Comparison of ENCODE assay signal across 18 cellular contexts in genomic region chr2:112824701-112825099, GRCh38. TPM values are rescaled to one million over a fixed set of nuclear protein-coding genes. Genes with fewer than 3 reads are reported as not detected.
"Had no signal": no experiment of that assay in that cellular context is flagged by ENCODE, and none has a peak within 500 bp of the region (broad histone marks: within the 10 kb centered on the region; RNA-seq: fewer than 3 reads in every experiment).

No MANE protein-coding gene starts in this region.

- H3K27ac ChIP-seq: prostate gland had no signal

- H3K36me3 Mint-ChIP-seq: T-cell had no signal

- H3K4me3 ChIP-seq: dorsolateral prefrontal cortex, prostate gland had no signal

- DNase-seq: activated naive CD4-positive, alpha-beta T cell; activated T-cell treated with anti-CD3 and anti-CD28 coated beads for 4 hours; hippocampal formation; left ventricle myocardium superior; right cardiac atrium; small intestine; T-cell; T-helper 9 cell had no signal

- H3K27me3 ChIP-seq: dorsolateral prefrontal cortex had no signal

- H3K9me3 Mint-ChIP-seq: stimulated activated naive CD8-positive, alpha-beta T cell treated with anti-CD3 and anti-CD28 coated beads, Interleukin-15, Interleukin-2, amounts not matched to agents 100 ng/mL and 50 ng/mL, for 24 hours; T-cell had no signal

- FAIRE-seq: endometrium, kidney, small intestine had no signal

- H3K4me1 ChIP-seq: prostate gland had no signal

- H3K36me3 ChIP-seq: prostate gland had no signal

- H3K9me3 ChIP-seq: prostate gland had no signal

- H3K4me3 Mint-ChIP-seq: stimulated activated naive CD8-positive, alpha-beta T cell treated with anti-CD3 and anti-CD28 coated beads, Interleukin-15, Interleukin-2, amounts not matched to agents 100 ng/mL and 50 ng/mL, for 24 hours; T-cell; type B pancreatic cell had no signal

- H3K27ac Mint-ChIP-seq: stimulated activated naive CD8-positive, alpha-beta T cell treated with anti-CD3 and anti-CD28 coated beads, Interleukin-15, Interleukin-2, amounts not matched to agents 100 ng/mL and 50 ng/mL, for 24 hours; T-cell; type B pancreatic cell had no signal

- ATAC-seq: activated CD4-positive, CD25-positive, alpha-beta regulatory T cell treated with anti-CD3 and anti-CD28 coated beads, Interleukin-2, amount 50 U/mL, for 24 hours; left ventricle myocardium superior; right cardiac atrium; T-cell had no signal

RNA-seq across cellular contexts. Expression of gene IL1B, which starts 11.9 kb away (rescaled TPM):
- total RNA-seq: prostate gland had no signal

RNA-seq across cellular contexts. Expression of gene IL1A, which starts 40.4 kb away (rescaled TPM):
- total RNA-seq: cardiac septum, left ventricle myocardium superior, mesenteric fat pad, right cardiac atrium, temporal lobe had no signal
